23 cellular contexts compared by ENCODE assay signal in the genomic region with DNA sequence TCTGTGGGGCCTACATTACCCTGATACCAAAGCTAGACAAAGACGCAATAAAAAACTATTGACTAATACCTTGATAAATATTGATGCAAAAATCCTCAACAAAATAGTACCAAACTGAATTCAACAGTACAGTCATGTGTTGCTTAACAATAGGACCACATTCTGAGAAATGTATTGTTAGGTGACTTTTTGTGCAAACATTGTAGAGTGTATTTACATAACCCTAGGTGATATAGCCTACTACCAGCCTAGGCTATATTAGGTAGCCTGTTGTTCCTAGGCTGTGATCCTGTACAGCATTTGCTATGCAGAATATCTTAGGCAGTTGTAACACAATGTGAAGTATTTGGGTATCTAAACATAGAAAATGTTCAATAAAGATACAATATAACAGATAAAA. TPM values are rescaled to one million over a fixed set of nuclear protein-coding genes. Genes with fewer than 3 reads are reported as not detected.
DNase-seq lines count a peak whose midpoint lies in the region; ATAC-seq and FAIRE-seq lines count a peak whose summit lies in the region.
"Had no signal": no experiment of that assay in that cellular context is flagged by ENCODE, and none has a peak within 500 bp of the region (broad histone marks: within the 10 kb centered on the region; RNA-seq: fewer than 3 reads in every experiment).

No MANE protein-coding gene starts in this region.

- ATAC-seq in left colon (peak; percentile 65), GM18873 (IDR thresholded peaks at IDR 0.05; ENCODE audit: low FRiP score, unreplicated experiment) (no peak)
- ATAC-seq: HCT116 had no signal

- FAIRE-seq in urothelium cell line (lab: Jason Lieb, UNC): peak; percentile 74
- FAIRE-seq: D721Med, GM12891, GM19239, H1 had no signal

- intact Hi-C loops in left colon (cut with DNase I, micrococcal nuclease): no loop called here

- peak; percentile 5 for DNase-seq in NCI-H510A treated with DMSO at 0.1 percent for 48 hours (lab: John Stamatoyannopoulos, UW)
- no peak for DNase-seq in NCI-H510A (lab: John Stamatoyannopoulos, UW)
- DNase-seq in NCI-H345 (lab: John Stamatoyannopoulos, UW): peak; percentile 9
- DNase-seq in left colon: no peak
- no peak for DNase-seq in urothelium cell line (ENCODE audit: low spot score)
- no peak for DNase-seq in SHP77 treated with DMSO at 0.1 percent for 48 hours (lab: John Stamatoyannopoulos, UW)
- DNase-seq in NCI-H2171 (lab: John Stamatoyannopoulos, UW): no peak
- DNase-seq: DMS79; GF-D8; KG1; MG63; NCI-H2029; NCI-H524; NCI-H774; NK-92 treated with Interleukin-12 subunit alpha and Interleukin-12 subunit beta, amount 100 ng/mL, for 24 hours; SJCRH30; T-helper 2 cell had no signal

RNA-seq across cellular contexts. Expression of a gene that starts 36.7 kb away (rescaled TPM):
- total RNA-seq in left colon: 1 to 10 TPM; 4.2 TPM

Comparison
In these comparisons a context has a peak if more than half of its experiments do, and no peak if none do; other contexts are left out.
1. DNase-seq: peak in NCI-H510A treated with DMSO at 0.1 percent for 48 hours (single experiment) and NCI-H345 (single experiment); none in NCI-H510A (single experiment), left colon (0 of 2), urothelium cell line (single experiment), SHP77 treated with DMSO at 0.1 percent for 48 hours (single experiment) and NCI-H2171 (single experiment).